ENCODE assay signal across 17 cellular contexts in the genomic region with DNA sequence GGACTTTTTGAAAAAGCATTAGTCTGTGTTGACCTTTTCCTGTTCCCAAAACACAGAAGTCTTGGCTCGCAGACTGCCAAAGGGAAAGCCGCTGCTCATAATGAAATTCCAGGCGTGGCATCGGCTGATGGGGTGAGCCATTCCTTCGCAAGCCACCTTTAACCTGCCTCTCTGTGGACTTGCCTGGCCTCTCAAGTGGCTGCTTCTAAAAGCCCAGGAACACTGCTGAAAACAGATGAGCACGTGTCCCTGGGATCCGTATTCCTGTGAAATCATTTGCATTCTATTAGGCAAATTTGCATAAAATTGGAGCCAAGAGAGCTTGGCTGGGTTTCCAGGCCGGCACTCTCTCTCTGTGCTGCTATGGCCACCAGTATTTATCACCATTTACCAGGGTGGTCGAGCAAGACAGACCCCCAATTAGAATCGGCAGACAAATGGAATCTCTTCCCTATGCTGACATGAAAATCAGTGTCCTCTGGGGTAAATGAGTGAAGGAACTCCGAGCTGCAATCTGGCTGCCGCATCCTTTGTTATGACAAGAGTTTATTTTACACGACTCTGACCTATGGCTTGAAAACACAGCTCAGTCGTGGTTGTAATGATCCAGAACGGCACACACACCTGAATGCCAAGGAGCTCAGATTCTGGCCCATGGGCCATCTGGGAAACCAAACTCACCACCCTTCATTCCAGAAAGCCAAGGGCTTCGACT. TPM values are rescaled to one million over a fixed set of nuclear protein-coding genes. Genes with fewer than 3 reads are reported as not detected.
DNase-seq lines count a peak whose midpoint lies in the region; ATAC-seq and TF ChIP-seq lines count a peak whose summit lies in the region.
"Had no signal": no experiment of that assay in that cellular context is flagged by ENCODE, and none has a peak within 500 bp of the region (broad histone marks: within the 10 kb centered on the region; RNA-seq: fewer than 3 reads in every experiment).

No MANE protein-coding gene starts in this region.

- H3K4me1 ChIP-seq in subcutaneous abdominal adipose tissue (ENCODE audit: control insufficient read depth in 5 of 5, insufficient read depth in 5 of 5, low read length in 5 of 5) (peaks cover 4 to 58% (median 46%) of the 10 kb centered on the region in 5 donors), hepatocyte (ENCODE audit: insufficient read depth) (no peaks in the 10 kb centered on the region)

- H2AFZ ChIP-seq in hepatocyte: no peak overlapping the region

- no peaks in the 10 kb centered on the region for H3K9me3 ChIP-seq in subcutaneous abdominal adipose tissue (ENCODE audit: control insufficient read depth in 5 of 5, low read length in 5 of 5)
- H3K9me3 ChIP-seq in hepatocyte (ENCODE audit: low read depth): no peaks in the 10 kb centered on the region
- H3K9me3 ChIP-seq: neutrophil had no signal

- no peaks in the 10 kb centered on the region for H3K27me3 Mint-ChIP-seq in activated naive CD4-positive, alpha-beta T cell treated with anti-CD3 and anti-CD28 coated beads, Interleukin-2, amount 10 ng/mL, durations not matched to agents 7 days and 5 days
- H3K27me3 Mint-ChIP-seq in activated naive CD4-positive, alpha-beta T cell treated with anti-CD3 and anti-CD28 coated beads for 36 hours (ENCODE audit: low read depth): no peaks in the 10 kb centered on the region
- no peaks in the 10 kb centered on the region for H3K27me3 Mint-ChIP-seq in activated T-helper 17 cell treated with anti-CD3 and anti-CD28 coated beads, Interleukin-2, amount 50 U/mL, for 72 hours
- no peaks in the 10 kb centered on the region for H3K27me3 Mint-ChIP-seq in memory B cell
- H3K27me3 Mint-ChIP-seq: type B pancreatic cell had no signal

- H3K4me3 ChIP-seq in subcutaneous abdominal adipose tissue (ENCODE audit: low read depth in 1 of 5, low read length in 5 of 5) (no peak overlapping the region), hepatocyte (no peak overlapping the region)

- no peak for DNase-seq in activated naive CD4-positive, alpha-beta T cell treated with anti-CD3 and anti-CD28 coated beads, Interleukin-2, amount 10 ng/mL, durations not matched to agents 7 days and 5 days
- DNase-seq in activated naive CD4-positive, alpha-beta T cell treated with anti-CD3 and anti-CD28 coated beads for 36 hours: no peak
- DNase-seq in memory B cell (ENCODE audit: low spot score in 2 of 2): no peak
- no peak for DNase-seq in amniotic stem cell (lab: John Stamatoyannopoulos, UW)
- DNase-seq in hepatocyte (ENCODE audit: low spot score): no peak
- DNase-seq: activated gamma-delta T cell, DMS153, left ventricle myocardium superior, NCI-H1105 treated with DMSO at 0.1 percent for 48 hours, OCI-M1 had no signal

- no peaks in the 10 kb centered on the region for H3K9me2 ChIP-seq in hepatocyte (replicated peaks; ENCODE audit: insufficient read depth)

- H3K27me3 ChIP-seq in subcutaneous abdominal adipose tissue (ENCODE audit: control insufficient read depth in 5 of 5, insufficient read depth in 4 of 5, low read length in 5 of 5): no peaks in the 10 kb centered on the region
- H3K27me3 ChIP-seq in hepatocyte: no peaks in the 10 kb centered on the region
- H3K27me3 ChIP-seq: neutrophil had no signal

- peaks cover 85% of the 10 kb centered on the region for H3K36me3 Mint-ChIP-seq in activated naive CD4-positive, alpha-beta T cell treated with anti-CD3 and anti-CD28 coated beads, Interleukin-2, amount 10 ng/mL, durations not matched to agents 7 days and 5 days
- H3K36me3 Mint-ChIP-seq in activated naive CD4-positive, alpha-beta T cell treated with anti-CD3 and anti-CD28 coated beads for 36 hours (ENCODE audit: low read depth): peaks cover 55% of the 10 kb centered on the region
- H3K36me3 Mint-ChIP-seq in activated T-helper 17 cell treated with anti-CD3 and anti-CD28 coated beads, Interleukin-2, amount 50 U/mL, for 72 hours (ENCODE audit: low read depth): no peaks in the 10 kb centered on the region
- H3K36me3 Mint-ChIP-seq in memory B cell: peaks cover 50% of the 10 kb centered on the region

- no peak overlapping the region for H3K4me3 Mint-ChIP-seq in activated naive CD4-positive, alpha-beta T cell treated with anti-CD3 and anti-CD28 coated beads, Interleukin-2, amount 10 ng/mL, durations not matched to agents 7 days and 5 days
- H3K4me3 Mint-ChIP-seq in activated naive CD4-positive, alpha-beta T cell treated with anti-CD3 and anti-CD28 coated beads for 36 hours: no peak overlapping the region
- peak overlapping the region; percentile 87 for H3K4me3 Mint-ChIP-seq in activated T-helper 17 cell treated with anti-CD3 and anti-CD28 coated beads, Interleukin-2, amount 50 U/mL, for 72 hours
- H3K4me3 Mint-ChIP-seq in memory B cell: no peak overlapping the region
- H3K4me3 Mint-ChIP-seq: type B pancreatic cell had no signal

- no peak overlapping the region for H3K4me2 ChIP-seq in hepatocyte

- H3K36me3 ChIP-seq in subcutaneous abdominal adipose tissue (ENCODE audit: control insufficient read depth in 5 of 5, insufficient read depth in 5 of 5, low read length in 5 of 5) (peaks cover 0 to 8% (median 5%) of the 10 kb centered on the region in 5 donors), hepatocyte (replicated peaks; ENCODE audit: insufficient read depth, low read depth) (no peaks in the 10 kb centered on the region)
- H3K36me3 ChIP-seq: neutrophil had no signal

- H3K4me1 Mint-ChIP-seq in activated naive CD4-positive, alpha-beta T cell treated with anti-CD3 and anti-CD28 coated beads, Interleukin-2, amount 10 ng/mL, durations not matched to agents 7 days and 5 days: peaks cover 70% of the 10 kb centered on the region
- peaks cover 57% of the 10 kb centered on the region for H3K4me1 Mint-ChIP-seq in activated naive CD4-positive, alpha-beta T cell treated with anti-CD3 and anti-CD28 coated beads for 36 hours (ENCODE audit: low read depth)
- peaks cover 60% of the 10 kb centered on the region for H3K4me1 Mint-ChIP-seq in activated T-helper 17 cell treated with anti-CD3 and anti-CD28 coated beads, Interleukin-2, amount 50 U/mL, for 72 hours
- H3K4me1 Mint-ChIP-seq in memory B cell: peaks cover 48% of the 10 kb centered on the region

- no peaks in the 10 kb centered on the region for H3K9me3 Mint-ChIP-seq in activated naive CD4-positive, alpha-beta T cell treated with anti-CD3 and anti-CD28 coated beads, Interleukin-2, amount 10 ng/mL, durations not matched to agents 7 days and 5 days
- no peaks in the 10 kb centered on the region for H3K9me3 Mint-ChIP-seq in activated naive CD4-positive, alpha-beta T cell treated with anti-CD3 and anti-CD28 coated beads for 36 hours
- H3K9me3 Mint-ChIP-seq in activated T-helper 17 cell treated with anti-CD3 and anti-CD28 coated beads, Interleukin-2, amount 50 U/mL, for 72 hours: no peaks in the 10 kb centered on the region
- H3K9me3 Mint-ChIP-seq in memory B cell: no peaks in the 10 kb centered on the region
- H3K9me3 Mint-ChIP-seq: type B pancreatic cell had no signal

- H3K27ac ChIP-seq in subcutaneous abdominal adipose tissue (ENCODE audit: low read depth, low read length) (peak overlapping the region; percentile 43), hepatocyte (no peak overlapping the region)
- H3K27ac ChIP-seq: neutrophil had no signal

- H4K20me1 ChIP-seq in hepatocyte (ENCODE audit: insufficient read depth, poor library complexity, severe bottlenecking): no peaks in the 10 kb centered on the region

- 79% methylated on average over 16 of the region's 16 CpGs for WGBS in hepatocyte (ENCODE audit: low lambda C conversion rate, missing lambda C conversion rate)

- no peak for TF ChIP-seq CTCF in hepatocyte (IDR thresholded peaks at IDR 0.05; ENCODE audit: poor library complexity)

- no peak overlapping the region for H3K9ac ChIP-seq in subcutaneous abdominal adipose tissue (ENCODE audit: low read length in 5 of 5)

- intact Hi-C loops in activated naive CD4-positive, alpha-beta T cell treated with anti-CD3 and anti-CD28 coated beads for 36 hours (cut with micrococcal nuclease): no loop called here

- H3K27ac Mint-ChIP-seq in activated naive CD4-positive, alpha-beta T cell treated with anti-CD3 and anti-CD28 coated beads, Interleukin-2, amount 10 ng/mL, durations not matched to agents 7 days and 5 days: peak overlapping the region; percentile 87
- no peak overlapping the region for H3K27ac Mint-ChIP-seq in activated naive CD4-positive, alpha-beta T cell treated with anti-CD3 and anti-CD28 coated beads for 36 hours
- peak overlapping the region; percentile 96 for H3K27ac Mint-ChIP-seq in activated T-helper 17 cell treated with anti-CD3 and anti-CD28 coated beads, Interleukin-2, amount 50 U/mL, for 72 hours
- peak overlapping the region; percentile 87 for H3K27ac Mint-ChIP-seq in memory B cell
- H3K27ac Mint-ChIP-seq: type B pancreatic cell had no signal

- ATAC-seq in activated T-helper 17 cell treated with anti-CD3 and anti-CD28 coated beads, Interleukin-2, amount 50 U/mL, for 72 hours (replicated peaks): no peak
- ATAC-seq in memory B cell (ENCODE audit: low read depth): no peak
- ATAC-seq in GM18502 (IDR thresholded peaks at IDR 0.05; ENCODE audit: poor library complexity, unreplicated experiment): no peak
- ATAC-seq: HepG2, left ventricle myocardium superior, SK-N-SH treated with all-trans-retinoic acid at 6 μM for 48 hours had no signal

- H3K79me2 ChIP-seq in hepatocyte: no peaks in the 10 kb centered on the region

- CTCF ChIA-PET in activated naive CD4-positive, alpha-beta T cell treated with anti-CD3 and anti-CD28 coated beads, Interleukin-2, amount 10 ng/mL, durations not matched to agents 7 days and 5 days (lab: Charles Lee): interaction anchor here (1.1 to 3.1 kb wide), 5 partner anchors 10 to 136 kb away, joined by 3 to 25 read pairs (median 5); a partner anchor contains a TSS
- CTCF ChIA-PET in activated naive CD4-positive, alpha-beta T cell treated with anti-CD3 and anti-CD28 coated beads for 36 hours (lab: Charles Lee): interaction anchor here (0.8 to 1.9 kb wide), 3 partner anchors 9 to 142 kb away, joined by 3 to 5 read pairs (median 4); no protein-coding TSS in a partner anchor

RNA-seq across cellular contexts. Expression of a gene that starts 21.7 kb away (rescaled TPM):
- total RNA-seq in activated naive CD4-positive, alpha-beta T cell treated with anti-CD3 and anti-CD28 coated beads for 36 hours: 10 to 100 TPM; 48.4 to 49.6 TPM
- total RNA-seq in activated T-helper 17 cell treated with anti-CD3 and anti-CD28 coated beads, Interleukin-2, amount 50 U/mL, for 72 hours: 100 to 1,000 TPM in 1 of 2 donors, 10 to 100 TPM in 1; 95.4 to 269 TPM
- total RNA-seq in hepatocyte: 9.1 and 11.4 TPM in 2 replicates
- 0.80 and 1.0 TPM in 2 replicates for polyA plus RNA-seq in hepatocyte
